ENCODE assay signal across 10 cellular contexts in the genomic region with DNA sequence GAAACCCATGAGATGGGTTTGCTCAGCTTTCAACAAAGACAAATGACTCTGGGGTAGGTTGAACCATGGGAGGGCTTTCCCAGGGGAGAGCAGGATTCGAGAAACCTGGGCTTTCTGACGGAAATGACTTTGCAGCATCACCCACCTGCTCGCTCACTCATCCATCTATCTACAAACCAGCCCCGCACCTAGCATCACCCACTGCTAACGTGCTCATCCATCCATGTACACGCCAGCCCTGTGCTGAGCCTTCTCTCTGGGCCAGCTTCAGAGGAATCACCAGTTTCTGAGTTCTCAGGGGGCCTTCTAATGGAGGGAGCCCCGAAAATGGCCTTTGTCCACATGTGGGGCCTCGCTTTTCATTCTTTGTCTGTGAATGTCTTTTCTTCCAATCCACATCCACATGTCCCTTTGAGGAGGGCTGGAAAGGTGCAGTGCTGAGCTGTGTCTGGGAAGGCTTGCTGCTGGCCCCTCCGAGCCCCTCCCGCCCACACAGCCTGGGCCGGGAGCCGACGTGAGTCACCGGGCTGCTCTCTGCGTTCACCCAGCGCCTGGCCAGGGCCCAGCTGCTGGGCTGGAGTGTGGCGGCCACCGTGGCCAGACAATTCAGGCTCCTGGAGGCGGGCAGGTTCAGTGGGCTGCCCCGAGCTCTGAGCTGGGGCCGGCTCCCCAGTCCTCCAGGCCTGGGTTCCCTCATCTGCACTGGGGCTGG. TPM values are rescaled to one million over a fixed set of nuclear protein-coding genes. Genes with fewer than 3 reads are reported as not detected.
DNase-seq lines count a peak whose midpoint lies in the region; ATAC-seq, FAIRE-seq and TF ChIP-seq lines count a peak whose summit lies in the region.
"Had no signal": no experiment of that assay in that cellular context is flagged by ENCODE, and none has a peak within 500 bp of the region (broad histone marks: within the 10 kb centered on the region; RNA-seq: fewer than 3 reads in every experiment).

No MANE protein-coding gene starts in this region.

- peak overlapping the region; percentile 62 for H2AFZ ChIP-seq in endothelial cell of umbilical vein (ENCODE audit: low read depth, low read length)

- H3K4me1 Mint-ChIP-seq in mesothelial cell of epicardium = peaks cover 37% of the 10 kb centered on the region
- H3K4me1 Mint-ChIP-seq in natural killer cell = no peaks in the 10 kb centered on the region
- H3K4me1 Mint-ChIP-seq: CD4-positive, CD25-positive, alpha-beta regulatory T cell had no signal

- DNase-seq in NCI-H2196 (lab: John Stamatoyannopoulos, UW; ENCODE audit: unreplicated experiment) (peak; percentile 30), NCI-H2196 treated with DMSO at 0.1 percent for 48 hours (lab: John Stamatoyannopoulos, UW; ENCODE audit: unreplicated experiment) (no peak), endothelial cell of umbilical vein (ENCODE audit: low read depth, low spot score) (peak; percentile 72), mesothelial cell of epicardium (ENCODE audit: low spot score in 2 of 2, unreplicated experiment in 2 of 2) (peak in 1 of 2 experiments; percentile 74), vagina (ENCODE audit: extremely low spot score in 2 of 2) (no peak), natural killer cell (no peak)
- DNase-seq: CD4-positive, CD25-positive, alpha-beta regulatory T cell; NCI-H1048 had no signal

- H3K4me3 ChIP-seq in endothelial cell of umbilical vein (replicated peaks in 1 of 3; ENCODE audit: insufficient read depth in 1 of 3, low read depth in 1 of 3, low read length in 3 of 3) (no peak overlapping the region), vagina (no peak overlapping the region)

- no TSS peak for BruUV-seq in endothelial cell of umbilical vein (replicated peaks; lab: Mats Ljungman, UMichigan)

- dilution Hi-C loops in endothelial cell of umbilical vein (cut with MboI; ENCODE audit: extremely low pct_ligation_motif_present, low sequenced_read_pairs) = no loop called here

- H3K9me1 ChIP-seq in endothelial cell of umbilical vein (replicated peaks; ENCODE audit: control insufficient read depth, extremely low read depth, insufficient read depth, low read length) = no peaks in the 10 kb centered on the region

- H4K20me1 ChIP-seq in endothelial cell of umbilical vein (replicated peaks; ENCODE audit: control insufficient read depth, extremely low read depth, insufficient read depth, low read length) = no peaks in the 10 kb centered on the region

- H3K79me2 ChIP-seq in endothelial cell of umbilical vein (ENCODE audit: control insufficient read depth, insufficient read depth, low read length) = no peaks in the 10 kb centered on the region

- POLR2A ChIA-PET in endothelial cell of umbilical vein (lab: Charles Lee) = no interaction called here

- H3K4me2 ChIP-seq in endothelial cell of umbilical vein (ENCODE audit: insufficient read depth, low read length) = no peak overlapping the region

- H3K27ac Mint-ChIP-seq in mesothelial cell of epicardium (peak overlapping the region; percentile 89), natural killer cell (no peak overlapping the region)
- H3K27ac Mint-ChIP-seq: CD4-positive, CD25-positive, alpha-beta regulatory T cell had no signal

- CTCF ChIA-PET in endothelial cell of umbilical vein (lab: Charles Lee) = interaction anchor here (1.4 to 3.8 kb wide), 4 partner anchors 9 to 129 kb away, joined by 4 to 26 read pairs (median 8); partner anchors contain the start of gene SORCS2

- H3K27me3 Mint-ChIP-seq in mesothelial cell of epicardium (ENCODE audit: low read depth) (no peaks in the 10 kb centered on the region), natural killer cell (ENCODE audit: low read depth in 2 of 2) (peaks cover 6 to 18% of the 10 kb centered on the region in 2 donors)

- no peak overlapping the region for H3K9ac ChIP-seq in endothelial cell of umbilical vein (replicated peaks; ENCODE audit: extremely low read depth, insufficient read depth, low read length)

- H3K27ac ChIP-seq in endothelial cell of umbilical vein (ENCODE audit: insufficient read depth, low read depth, low read length) = no peak overlapping the region
- H3K27ac ChIP-seq in vagina = peak overlapping the region; percentile 86

- H3K36me3 ChIP-seq in endothelial cell of umbilical vein (ENCODE audit: control insufficient read depth in 2 of 2, extremely low read depth in 1 of 2, insufficient read depth in 2 of 2, low read length in 2 of 2) = no peaks in the 10 kb centered on the region
- no peaks in the 10 kb centered on the region for H3K36me3 ChIP-seq in vagina

- no peaks in the 10 kb centered on the region for H3K36me3 Mint-ChIP-seq in mesothelial cell of epicardium
- H3K36me3 Mint-ChIP-seq in natural killer cell = no peaks in the 10 kb centered on the region
- H3K36me3 Mint-ChIP-seq: CD4-positive, CD25-positive, alpha-beta regulatory T cell had no signal

- H3K4me1 ChIP-seq in endothelial cell of umbilical vein (ENCODE audit: control insufficient read depth, extremely low read depth, insufficient read depth, low read length) = peaks cover 19% of the 10 kb centered on the region
- peaks cover 53% of the 10 kb centered on the region for H3K4me1 ChIP-seq in vagina

- H3K9me3 Mint-ChIP-seq in mesothelial cell of epicardium (no peaks in the 10 kb centered on the region), natural killer cell (no peaks in the 10 kb centered on the region)

- TF ChIP-seq CTCF in endothelial cell of umbilical vein (IDR thresholded peaks at IDR 0.05; ENCODE audit: extremely low read depth in 1 of 2, insufficient read depth in 1 of 2, low read depth in 1 of 2, low read length in 2 of 2) = no peak
- no peak for TF ChIP-seq CTCF in mesothelial cell of epicardium (IDR thresholded peaks at IDR 0.05; ENCODE audit: unreplicated experiment)
- TF ChIP-seq CTCF in vagina (IDR thresholded peaks at IDR 0.05) = no peak
- TF ChIP-seq CTCF in natural killer cell (IDR thresholded peaks at IDR 0.05) = no peak

- no peak for ATAC-seq in HG02610 (IDR thresholded peaks at IDR 0.05; ENCODE audit: unreplicated experiment)
- no peak for ATAC-seq in HG02973 (IDR thresholded peaks at IDR 0.05; ENCODE audit: unreplicated experiment)
- ATAC-seq in natural killer cell = no peak

- no peak for TF ChIP-seq POLR2A in endothelial cell of umbilical vein (IDR thresholded peaks at IDR 0.05; ENCODE audit: low read depth, low read length)
- TF ChIP-seq POLR2A in vagina (IDR thresholded peaks at IDR 0.05) = no peak

- H3K27me3 ChIP-seq in endothelial cell of umbilical vein (ENCODE audit: control insufficient read depth in 2 of 2, insufficient read depth in 2 of 2, low read length in 2 of 2) (no peaks in the 10 kb centered on the region), vagina (no peaks in the 10 kb centered on the region)

- H3K9me3 ChIP-seq in endothelial cell of umbilical vein (replicated peaks; ENCODE audit: control insufficient read depth, insufficient read depth, low read length) (no peaks in the 10 kb centered on the region), vagina (no peaks in the 10 kb centered on the region)

- intact Hi-C loops in endothelial cell of umbilical vein (cut with micrococcal nuclease) (no loop called here), vagina (cut with DNase I) (loop anchor here (5.0 kb wide), 1 partner anchor 40 kb away; no protein-coding TSS in a partner anchor), natural killer cell (cut with micrococcal nuclease) (no loop called here)

- peak; percentile 82 for FAIRE-seq in endothelial cell of umbilical vein (lab: Jason Lieb, UNC)

- H3K4me3 Mint-ChIP-seq in mesothelial cell of epicardium (no peak overlapping the region), natural killer cell (no peak overlapping the region)
- H3K4me3 Mint-ChIP-seq: CD4-positive, CD25-positive, alpha-beta regulatory T cell had no signal

TF ChIP-seq in endothelial cell of umbilical vein, 7 proteins besides CTCF, POLR2A, EP300 and RAD21:
- peak; percentile 32 for TF ChIP-seq POLR2AphosphoS5 (IDR thresholded peaks at IDR 0.05; ENCODE audit: insufficient read depth, low read depth, low read length)
- peak; percentile 62 for TF ChIP-seq FOS (IDR thresholded peaks at IDR 0.05; ENCODE audit: borderline replicate concordance, insufficient read depth, low read length)
- TF ChIP-seq MAX (IDR thresholded peaks at IDR 0.05; ENCODE audit: insufficient read depth, insufficient read length) = no peak
- TF ChIP-seq GATA2 (IDR thresholded peaks at IDR 0.05; ENCODE audit: insufficient read depth, insufficient read length, low read depth, low read length) = no peak

RNA-seq across cellular contexts. Expression of gene SORCS2, which starts 14.7 kb away (rescaled TPM):
- total RNA-seq in endothelial cell of umbilical vein = 0.14 TPM in 1 of 2 replicates, not detected in the other
- not detected in 2 replicates for polyA plus RNA-seq in endothelial cell of umbilical vein
- polyA plus RNA-seq in endothelial cell of umbilical vein (2011; cell fraction: cytosol; rRNA removed) = 0.01 and 0.11 TPM in 2 replicates
- not detected in 2 replicates for polyA plus RNA-seq in endothelial cell of umbilical vein (2011; cell fraction: nucleus; rRNA removed)
- polyA plus RNA-seq in endothelial cell of umbilical vein (2012) = 0.03 and 0.10 TPM in 2 replicates
- not detected in 2 replicates for polyA minus RNA-seq in endothelial cell of umbilical vein
- 1.4 TPM for polyA minus RNA-seq in endothelial cell of umbilical vein (2011; cell fraction: cytosol; rRNA and poly(A)+ RNA removed)
- polyA minus RNA-seq in endothelial cell of umbilical vein (2011; cell fraction: nucleus; rRNA and poly(A)+ RNA removed) = not detected in 2 replicates
- total RNA-seq in mesothelial cell of epicardium = 6.8 to 7.1 TPM (median 7.1 TPM) in 3 replicates
- total RNA-seq in vagina = 5.4 TPM
- total RNA-seq in natural killer cell = 1 to 10 TPM; 1.2 to 2.5 (median 1.4) TPM
- total RNA-seq: CD4-positive, CD25-positive, alpha-beta regulatory T cell had no signal
- polyA plus RNA-seq: CD4-positive, CD25-positive, alpha-beta regulatory T cell had no signal

Comparison
In these comparisons a context has a peak if more than half of its experiments do, and no peak if none do; other contexts are left out.
1. DNase-seq: peak in NCI-H2196 (single experiment) and endothelial cell of umbilical vein (single experiment); none in NCI-H2196 treated with DMSO at 0.1 percent for 48 hours (single experiment), vagina (0 of 2) and natural killer cell (single experiment).